20 cellular contexts compared by ENCODE assay signal in genomic region chr18:7898181-7898580, GRCh38.
"Had no signal": no experiment of that assay in that cellular context is flagged by ENCODE, and none has a peak within 500 bp of the region (broad histone marks: within the 10 kb centered on the region; RNA-seq: fewer than 3 reads in every experiment).

No MANE protein-coding gene starts in this region.

- H3K4me1 Mint-ChIP-seq: activated naive CD8-positive, alpha-beta T cell treated with anti-CD3 and anti-CD28 coated beads for 36 hours; naive thymus-derived CD4-positive, alpha-beta T cell had no signal

- H3K4me3 Mint-ChIP-seq: activated naive CD8-positive, alpha-beta T cell treated with anti-CD3 and anti-CD28 coated beads for 36 hours; dendritic cell treated with granulocyte-macrophage colony-stimulating factor and Interleukin-4, amounts not matched to agents 40 ng/mL and 50 ng/mL, for 4 days; naive thymus-derived CD4-positive, alpha-beta T cell had no signal

- H3K4me1 ChIP-seq: breast epithelium had no signal

- H3K9me3 Mint-ChIP-seq: activated naive CD8-positive, alpha-beta T cell treated with anti-CD3 and anti-CD28 coated beads for 36 hours; dendritic cell treated with granulocyte-macrophage colony-stimulating factor and Interleukin-4, amounts not matched to agents 40 ng/mL and 50 ng/mL, for 4 days had no signal

- H3K27me3 ChIP-seq: breast epithelium, heart right ventricle, right atrium auricular region, transverse colon had no signal

- H3K9me3 ChIP-seq: breast epithelium, heart right ventricle, mucosa of descending colon, right atrium auricular region, transverse colon had no signal

- H3K27ac ChIP-seq: breast epithelium, epithelial cell of prostate, right atrium auricular region, transverse colon had no signal

- ATAC-seq: heart right ventricle; left cardiac atrium; mucosa of descending colon; naive thymus-derived CD4-positive, alpha-beta T cell had no signal

- H3K4me3 ChIP-seq: breast epithelium, heart right ventricle, mucosa of descending colon, right atrium auricular region, transverse colon had no signal

- DNase-seq: activated CD4-positive, alpha-beta T cell treated with anti-CD3 and anti-CD28 coated beads, Interleukin-2, amount 50 U/mL, for 1 hour; activated CD8-positive, alpha-beta memory T cell treated with anti-CD3 and anti-CD28 coated beads for 24 hours; activated naive CD8-positive, alpha-beta T cell treated with anti-CD3 and anti-CD28 coated beads for 36 hours; anterior cingulate cortex; effector memory CD4-positive, alpha-beta T cell; heart right ventricle; left cardiac atrium; mammary epithelial cell; mucosa of descending colon; naive thymus-derived CD4-positive, alpha-beta T cell; stimulated activated CD4-positive, alpha-beta T cell treated with anti-CD3 and anti-CD28 coated beads, Interleukin-15, amount 100 ng/mL, for 24 hours; stimulated activated CD4-positive, alpha-beta T cell treated with anti-CD3 and anti-CD28 coated beads, Interleukin-4, amount 100 ng/mL, for 1 hour; stimulated activated naive CD4-positive, alpha-beta T cell; substantia nigra; SW 1271; transverse colon had no signal

- H3K27ac Mint-ChIP-seq: activated naive CD8-positive, alpha-beta T cell treated with anti-CD3 and anti-CD28 coated beads for 36 hours; dendritic cell treated with granulocyte-macrophage colony-stimulating factor and Interleukin-4, amounts not matched to agents 40 ng/mL and 50 ng/mL, for 4 days; naive thymus-derived CD4-positive, alpha-beta T cell had no signal

- H3K27me3 Mint-ChIP-seq: activated naive CD8-positive, alpha-beta T cell treated with anti-CD3 and anti-CD28 coated beads for 36 hours; dendritic cell treated with granulocyte-macrophage colony-stimulating factor and Interleukin-4, amounts not matched to agents 40 ng/mL and 50 ng/mL, for 4 days; naive thymus-derived CD4-positive, alpha-beta T cell had no signal

- H3K36me3 Mint-ChIP-seq: activated naive CD8-positive, alpha-beta T cell treated with anti-CD3 and anti-CD28 coated beads for 36 hours; naive thymus-derived CD4-positive, alpha-beta T cell had no signal

- H3K36me3 ChIP-seq: breast epithelium, heart right ventricle, right atrium auricular region, transverse colon had no signal
